18 cellular contexts compared by ENCODE assay signal in genomic region chr3:40387895-40388254, GRCh38. TPM values are rescaled to one million over a fixed set of nuclear protein-coding genes. Genes with fewer than 3 reads are reported as not detected.
DNase-seq lines count a peak whose midpoint lies in the region; ATAC-seq and TF ChIP-seq lines count a peak whose summit lies in the region.
"Had no signal": no experiment of that assay in that cellular context is flagged by ENCODE, and none has a peak within 500 bp of the region (broad histone marks: within the 10 kb centered on the region; RNA-seq: fewer than 3 reads in every experiment).

No MANE protein-coding gene starts in this region.

- H3K27me3 ChIP-seq in H7 (ENCODE audit: control insufficient read depth, insufficient read depth, low read length) (peaks cover 30% of the 10 kb centered on the region), osteoblast (ENCODE audit: insufficient read depth, low read length) (peaks cover 10% of the 10 kb centered on the region), neuronal stem cell (ENCODE audit: control insufficient read depth in 3 of 3, insufficient read depth in 3 of 3, low read depth in 1 of 3, low read length in 3 of 3) (peaks cover 2 to 49% (median 37%) of the 10 kb centered on the region in 3 experiments), upper lobe of right lung (peaks cover 17% of the 10 kb centered on the region)
- peaks cover 0 to 10% of the 10 kb centered on the region in 2 donors for H3K27me3 ChIP-seq in naive thymus-derived CD4-positive, alpha-beta T cell (ENCODE audit: control insufficient read depth in 2 of 2, insufficient read depth in 2 of 2, low read length in 2 of 2)
- H3K27me3 ChIP-seq: ascending aorta, right lobe of liver had no signal

- no peak overlapping the region for H3K14ac ChIP-seq in neuronal stem cell (ENCODE audit: low read length)

- no peak overlapping the region for H3K9ac ChIP-seq in neuronal stem cell (ENCODE audit: low read depth, low read length, poor library complexity)

- intact Hi-C loops in upper lobe of right lung (cut with DNase I): no loop called here
- intact Hi-C loops in naive thymus-derived CD4-positive, alpha-beta T cell (cut with micrococcal nuclease): no loop called here

- H2AK5ac ChIP-seq in neuronal stem cell (ENCODE audit: low read depth, low read length): no peak overlapping the region

- H3K4me3 ChIP-seq in H7 (ENCODE audit: insufficient read depth, low read depth, low read length) (no peak overlapping the region), osteoblast (ENCODE audit: insufficient read depth, low read length) (no peak overlapping the region), neuronal stem cell (ENCODE audit: low read length in 2 of 2) (no peak overlapping the region), upper lobe of right lung (no peak overlapping the region)
- H3K4me3 ChIP-seq in naive thymus-derived CD4-positive, alpha-beta T cell (ENCODE audit: low read length): no peak overlapping the region
- H3K4me3 ChIP-seq: lung had no signal

- ATAC-seq in WTC11 (no peak), upper lobe of right lung (no peak)
- no peak for ATAC-seq in naive thymus-derived CD4-positive, alpha-beta T cell

- no peak overlapping the region for H4K91ac ChIP-seq in neuronal stem cell (ENCODE audit: low read depth, low read length, poor library complexity)

- peak; percentile 19 for DNase-seq in H7
- no peak for DNase-seq in WTC11 (ENCODE audit: low spot score)
- no peak for DNase-seq in glutamatergic neuron
- DNase-seq in osteoblast (ENCODE audit: insufficient read length, low spot score, missing footprints): no peak
- no peak for DNase-seq in neuronal stem cell (ENCODE audit: low spot score)
- no peak for DNase-seq in upper lobe of right lung
- DNase-seq in naive thymus-derived CD4-positive, alpha-beta T cell: no peak
- DNase-seq: activated CD4-positive, CD25-positive, alpha-beta regulatory T cell; activated gamma-delta T cell; NCI-H1930; stimulated activated CD4-positive, alpha-beta T cell treated with anti-CD3 and anti-CD28 coated beads, Interleukin-1b, Interleukin-23, amount 100 ng/mL, for 48 hours had no signal

- H4K20me1 ChIP-seq in osteoblast (ENCODE audit: insufficient read depth, low read length): no peaks in the 10 kb centered on the region

- no peak overlapping the region for H3K18ac ChIP-seq in neuronal stem cell (ENCODE audit: low read length)

- H2AFZ ChIP-seq in osteoblast (ENCODE audit: low read length) (no peak overlapping the region), neuronal stem cell (ENCODE audit: low read length) (no peak overlapping the region)

- H3K9me3 Mint-ChIP-seq in WTC11 (no peaks in the 10 kb centered on the region), glutamatergic neuron (ENCODE audit: unreplicated experiment) (peaks cover 15% of the 10 kb centered on the region)
- H3K9me3 Mint-ChIP-seq in naive thymus-derived CD4-positive, alpha-beta T cell: peaks cover 0 to 7% (median 0%) of the 10 kb centered on the region in 11 donors

- no peaks in the 10 kb centered on the region for H3K79me1 ChIP-seq in neuronal stem cell (ENCODE audit: low read depth, low read length)

- H3K9me3 ChIP-seq in osteoblast (ENCODE audit: low read depth, low read length) (no peaks in the 10 kb centered on the region), neuronal stem cell (replicated peaks in 1 of 2; ENCODE audit: control insufficient read depth in 2 of 2, insufficient read depth in 1 of 2, low read depth in 1 of 2, low read length in 2 of 2) (peaks cover 0 to 1% of the 10 kb centered on the region in 2 donors), upper lobe of right lung (no peaks in the 10 kb centered on the region)
- H3K9me3 ChIP-seq in naive thymus-derived CD4-positive, alpha-beta T cell (ENCODE audit: control insufficient read depth in 2 of 3, low read length in 3 of 3): no peaks in the 10 kb centered on the region
- H3K9me3 ChIP-seq: ascending aorta, right lobe of liver had no signal

- no peak overlapping the region for H2BK120ac ChIP-seq in neuronal stem cell (ENCODE audit: low read depth, low read length)

- POLR2A ChIA-PET in WTC11 (lab: Charles Lee): no interaction called here
- POLR2A ChIA-PET in naive thymus-derived CD4-positive, alpha-beta T cell (lab: Charles Lee): no interaction called here

- H3K27me3 Mint-ChIP-seq in WTC11 (ENCODE audit: low read depth): peaks cover 44% of the 10 kb centered on the region
- peaks cover 19% of the 10 kb centered on the region for H3K27me3 Mint-ChIP-seq in glutamatergic neuron (ENCODE audit: unreplicated experiment)
- peaks cover 33 to 43% (median 39%) of the 10 kb centered on the region in 5 donors for H3K27me3 Mint-ChIP-seq in naive thymus-derived CD4-positive, alpha-beta T cell

- H3K27ac ChIP-seq in osteoblast (ENCODE audit: low read depth, low read length) (no peak overlapping the region), neuronal stem cell (replicated peaks; ENCODE audit: low read length) (no peak overlapping the region), upper lobe of right lung (no peak overlapping the region)
- H3K27ac ChIP-seq in naive thymus-derived CD4-positive, alpha-beta T cell (ENCODE audit: low read depth, low read length): no peak overlapping the region
- H3K27ac ChIP-seq: ascending aorta, right lobe of liver had no signal

- no peaks in the 10 kb centered on the region for H3K79me2 ChIP-seq in osteoblast (ENCODE audit: insufficient read depth, low read length)

- CTCF ChIA-PET in WTC11 (lab: Charles Lee): interaction anchor here (1.0 to 2.1 kb wide), 3 partner anchors 45 to 79 kb away, joined by 3 to 11 read pairs (median 3); no protein-coding TSS in a partner anchor
- CTCF ChIA-PET in naive thymus-derived CD4-positive, alpha-beta T cell (lab: Charles Lee): no interaction called here

- H2BK15ac ChIP-seq in neuronal stem cell (ENCODE audit: low read length): no peak overlapping the region

- H3K36me3 Mint-ChIP-seq in WTC11 (no peaks in the 10 kb centered on the region), glutamatergic neuron (ENCODE audit: unreplicated experiment) (peaks cover 7% of the 10 kb centered on the region)
- H3K36me3 Mint-ChIP-seq in naive thymus-derived CD4-positive, alpha-beta T cell: peaks cover 0 to 14% (median 13%) of the 10 kb centered on the region in 5 donors

- no peak overlapping the region for H2BK12ac ChIP-seq in neuronal stem cell (ENCODE audit: low read length)

- H4K8ac ChIP-seq in neuronal stem cell (ENCODE audit: low read depth, low read length): no peak overlapping the region

- H3K4me1 Mint-ChIP-seq in WTC11: peaks cover 16% of the 10 kb centered on the region
- H3K4me1 Mint-ChIP-seq in glutamatergic neuron (ENCODE audit: low read depth, unreplicated experiment): peaks cover 18% of the 10 kb centered on the region
- peaks cover 5 to 19% (median 9%) of the 10 kb centered on the region in 7 donors for H3K4me1 Mint-ChIP-seq in naive thymus-derived CD4-positive, alpha-beta T cell

- no peak overlapping the region for H3K23ac ChIP-seq in neuronal stem cell (ENCODE audit: low read depth, low read length, poor library complexity)

- TF ChIP-seq CTCF in WTC11 (IDR thresholded peaks at IDR 0.05) (no peak), glutamatergic neuron (IDR thresholded peaks at IDR 0.05; ENCODE audit: partially characterized antibody, unreplicated experiment) (no peak), osteoblast (IDR thresholded peaks at IDR 0.05; ENCODE audit: extremely low read depth, low read depth, low read length) (no peak), upper lobe of right lung (IDR thresholded peaks at IDR 0.05) (no peak)

- peaks cover 11% of the 10 kb centered on the region for H3K4me1 ChIP-seq in osteoblast (ENCODE audit: insufficient read depth, low read length)
- peaks cover 0 to 3% of the 10 kb centered on the region in 2 donors for H3K4me1 ChIP-seq in neuronal stem cell (ENCODE audit: control insufficient read depth in 2 of 2, insufficient read depth in 1 of 2, low read depth in 1 of 2, low read length in 2 of 2)
- no peaks in the 10 kb centered on the region for H3K4me1 ChIP-seq in upper lobe of right lung
- peaks cover 4% of the 10 kb centered on the region in 2 donors for H3K4me1 ChIP-seq in naive thymus-derived CD4-positive, alpha-beta T cell (ENCODE audit: control insufficient read depth in 2 of 2, insufficient read depth in 2 of 2, low read length in 2 of 2)
- H3K4me1 ChIP-seq: ascending aorta had no signal

- no peak overlapping the region for H3K4ac ChIP-seq in neuronal stem cell (ENCODE audit: low read length)

- WGBS in neuronal stem cell (ENCODE audit: extremely low coverage in 2 of 2, insufficient read length in 2 of 2, insufficient replicate concordance in 1 of 2), 2 donors: no CpG with 5 or more reads among the region's 10 CpGs

- H2BK5ac ChIP-seq in neuronal stem cell (ENCODE audit: low read length): no peak overlapping the region

- H3K4me3 Mint-ChIP-seq in WTC11 (peak overlapping the region; percentile 87), glutamatergic neuron (ENCODE audit: unreplicated experiment) (peak overlapping the region; percentile 88)
- H3K4me3 Mint-ChIP-seq in naive thymus-derived CD4-positive, alpha-beta T cell: peak overlapping the region in 3 of 10 donors; percentile 26 to 83 (median 77)

- H3K27ac Mint-ChIP-seq in WTC11 (no peak overlapping the region), glutamatergic neuron (ENCODE audit: unreplicated experiment) (no peak overlapping the region)
- H3K27ac Mint-ChIP-seq in naive thymus-derived CD4-positive, alpha-beta T cell: no peak overlapping the region

- H3K36me3 ChIP-seq in H7 (replicated peaks; ENCODE audit: control insufficient read depth, insufficient read depth, low read length) (no peaks in the 10 kb centered on the region), osteoblast (ENCODE audit: insufficient read depth, low read length) (no peaks in the 10 kb centered on the region), neuronal stem cell (replicated peaks in 1 of 2; ENCODE audit: control insufficient read depth in 2 of 2, insufficient read depth in 2 of 2, low read length in 2 of 2) (no peaks in the 10 kb centered on the region), upper lobe of right lung (no peaks in the 10 kb centered on the region)
- H3K36me3 ChIP-seq in naive thymus-derived CD4-positive, alpha-beta T cell (ENCODE audit: control insufficient read depth in 2 of 3, insufficient read depth in 3 of 3, low read length in 3 of 3): no peaks in the 10 kb centered on the region
- H3K36me3 ChIP-seq: ascending aorta, right lobe of liver had no signal

- H3K4me2 ChIP-seq in osteoblast (ENCODE audit: insufficient read depth, low read length) (peak overlapping the region; percentile 84), neuronal stem cell (ENCODE audit: insufficient read depth, low read length, poor library complexity, severe bottlenecking) (no peak overlapping the region)

TF ChIP-seq in WTC11, 78 proteins besides CTCF, POLR2A, EP300 and RAD21:
- no peak for TF ChIP-seq SMAD3 (CRISPR knock-in tag; IDR thresholded peaks at IDR 0.05; ENCODE audit: borderline replicate concordance)

RNA-seq across cellular contexts. Expression of gene ENTPD3, which starts 0.9 kb away (rescaled TPM):
- total RNA-seq in H7 (2014; rRNA removed; shearing (Covaris generic)): 0.30 TPM in 1 of 2 replicates, not detected in the other
- total RNA-seq in WTC11 (2021): 0.39 to 0.50 TPM (median 0.44 TPM) in 3 replicates
- 1.7 TPM for total RNA-seq in glutamatergic neuron (ENCODE audit: unreplicated experiment)
- 0.36 and 0.88 TPM in 2 replicates for total RNA-seq in osteoblast
- 0.03 TPM for polyA plus RNA-seq in neuronal stem cell (2013, experiment 1 of 2)
- polyA plus RNA-seq in neuronal stem cell (2013, experiment 2 of 2): not detected
- 3.7 TPM for total RNA-seq in upper lobe of right lung
- not detected for total RNA-seq in naive thymus-derived CD4-positive, alpha-beta T cell
- polyA plus RNA-seq in naive thymus-derived CD4-positive, alpha-beta T cell: not detected
- total RNA-seq: HT-29; M059J; right lobe of liver; T-helper 1 cell treated with Interleukin-12 subunit alpha and Interleukin-12 subunit beta and Interleukin-4 antibody, amounts not matched to agents 30 ng/mL and 1 ng/mL, for 36 hours had no signal
- polyA plus RNA-seq: BJ had no signal
